Comparison of ENCODE assay signal across 8 cellular contexts in genomic region chr7:149238051-149238450, GRCh38. TPM values are rescaled to one million over a fixed set of nuclear protein-coding genes. Genes with fewer than 3 reads are reported as not detected.
A peak's percentile ranks its signal among the peaks of the same experiment; 100 is the strongest.
DNase-seq lines count a peak whose midpoint lies in the region; ATAC-seq and TF ChIP-seq lines count a peak whose summit lies in the region.

No MANE protein-coding gene starts in this region.

- no peak overlapping the region for H3K4me3 ChIP-seq in fibroblast of mammary gland (ENCODE audit: control insufficient read depth, low read depth, low read length)

- CTCF ChIA-PET in RWPE1 (lab: Yijun Ruan, JAX), result no interaction called here

- POLR2A ChIA-PET in RWPE1 (lab: Yijun Ruan, JAX; ENCODE audit: low non-redundant PET), result no interaction called here

- peak overlapping the region; percentile 95 for H3K27ac Mint-ChIP-seq in stimulated activated naive CD8-positive, alpha-beta T cell treated with anti-CD3 and anti-CD28 coated beads, Interleukin-15, Interleukin-2, amounts not matched to agents 100 ng/mL and 50 ng/mL, for 24 hours

- TF ChIP-seq CTCF in RWPE1 (conservative IDR thresholded peaks at IDR 0.05; ENCODE audit: low read depth) (no peak), fibroblast of mammary gland (conservative IDR thresholded peaks at IDR 0.05; ENCODE audit: control insufficient read depth, insufficient read depth, low read depth, low read length) (no peak)

- peaks cover 17% of the 10 kb centered on the region for H3K36me3 Mint-ChIP-seq in stimulated activated naive CD8-positive, alpha-beta T cell treated with anti-CD3 and anti-CD28 coated beads, Interleukin-15, Interleukin-2, amounts not matched to agents 100 ng/mL and 50 ng/mL, for 24 hours (ENCODE audit: low read depth)

- peaks cover 16% of the 10 kb centered on the region for H3K27me3 Mint-ChIP-seq in stimulated activated naive CD8-positive, alpha-beta T cell treated with anti-CD3 and anti-CD28 coated beads, Interleukin-15, Interleukin-2, amounts not matched to agents 100 ng/mL and 50 ng/mL, for 24 hours

- peak overlapping the region; percentile 96 for H3K4me3 Mint-ChIP-seq in stimulated activated naive CD8-positive, alpha-beta T cell treated with anti-CD3 and anti-CD28 coated beads, Interleukin-15, Interleukin-2, amounts not matched to agents 100 ng/mL and 50 ng/mL, for 24 hours

- no peak overlapping the region for H3K27ac ChIP-seq in RWPE1

- no peak for DNase-seq in stimulated activated naive CD8-positive, alpha-beta T cell treated with anti-CD3 and anti-CD28 coated beads, Interleukin-15, Interleukin-2, amounts not matched to agents 100 U/mL and 50 U/mL, for 24 hours
- DNase-seq in RWPE1 (ENCODE audit: low spot score), result peak; percentile 36
- DNase-seq in fibroblast of mammary gland (ENCODE audit: low read depth), result peak; percentile 59
- DNase-seq in ureter (ENCODE audit: low spot score), result peak; percentile 64
- no peak for DNase-seq in NCI-H1436 treated with DMSO at 0.1 percent for 48 hours (lab: John Stamatoyannopoulos, UW)
- DNase-seq in stimulated activated naive CD4-positive, alpha-beta T cell treated with Interleukin-2 at 50 U/mL for 16 hours (lab: John Stamatoyannopoulos, UW), result no peak

- ATAC-seq in stimulated activated naive CD8-positive, alpha-beta T cell treated with anti-CD3 and anti-CD28 coated beads, Interleukin-15, Interleukin-2, amounts not matched to agents 100 U/mL and 50 U/mL, for 24 hours, result no peak
- ATAC-seq in GM21825 (IDR thresholded peaks at IDR 0.05; ENCODE audit: unreplicated experiment), result no peak

- peaks cover 7% of the 10 kb centered on the region for H3K9me3 Mint-ChIP-seq in stimulated activated naive CD8-positive, alpha-beta T cell treated with anti-CD3 and anti-CD28 coated beads, Interleukin-15, Interleukin-2, amounts not matched to agents 100 ng/mL and 50 ng/mL, for 24 hours

- peaks cover 40% of the 10 kb centered on the region for H3K4me1 Mint-ChIP-seq in stimulated activated naive CD8-positive, alpha-beta T cell treated with anti-CD3 and anti-CD28 coated beads, Interleukin-15, Interleukin-2, amounts not matched to agents 100 ng/mL and 50 ng/mL, for 24 hours (ENCODE audit: low read depth)

RNA-seq across cellular contexts. Expression of gene ZNF212, which starts 1.4 kb away (rescaled TPM):
- total RNA-seq in ureter, result 11.2 TPM

RNA-seq across cellular contexts. Expression of gene ZNF783, which starts 23.9 kb away (rescaled TPM):
- total RNA-seq in ureter, result 30.0 TPM

RNA-seq across cellular contexts. Expression of gene ZNF282, which starts 42.7 kb away (rescaled TPM):
- 46.6 TPM for total RNA-seq in ureter

Comparison
In these comparisons a context has a peak if more than half of its experiments do, and no peak if none do; other contexts are left out.
1. DNase-seq: peak in RWPE1 (single experiment), fibroblast of mammary gland (single experiment) and ureter (single experiment); none in stimulated activated naive CD8-positive, alpha-beta T cell treated with anti-CD3 and anti-CD28 coated beads, Interleukin-15, Interleukin-2, amounts not matched to agents 100 U/mL and 50 U/mL, for 24 hours (single experiment), NCI-H1436 treated with DMSO at 0.1 percent for 48 hours (single experiment) and stimulated activated naive CD4-positive, alpha-beta T cell treated with Interleukin-2 at 50 U/mL for 16 hours (single experiment).